19 cellular contexts compared by ENCODE assay signal in genomic region chr12:105322070-105322469, GRCh38. TPM values are rescaled to one million over a fixed set of nuclear protein-coding genes. Genes with fewer than 3 reads are reported as not detected.
DNase-seq lines count a peak whose midpoint lies in the region; ATAC-seq and TF ChIP-seq lines count a peak whose summit lies in the region.
"Had no signal": no experiment of that assay in that cellular context is flagged by ENCODE, and none has a peak within 500 bp of the region (broad histone marks: within the 10 kb centered on the region; RNA-seq: fewer than 3 reads in every experiment).

No MANE protein-coding gene starts in this region.

- H3F3A ChIP-seq in DOHH2 (ENCODE audit: control insufficient read depth, insufficient read depth) = peaks cover 6% of the 10 kb centered on the region

- H3K36me3 ChIP-seq in DOHH2 (ENCODE audit: control insufficient read depth, low read length) (no peaks in the 10 kb centered on the region), gastrocnemius medialis (no peaks in the 10 kb centered on the region)
- H3K36me3 ChIP-seq: thyroid gland had no signal

- TF ChIP-seq CTCF in DOHH2 (IDR thresholded peaks at IDR 0.05; ENCODE audit: low read depth, low read length, poor library complexity, severe bottlenecking) (no peak), fibroblast of mammary gland (conservative IDR thresholded peaks at IDR 0.05; ENCODE audit: control insufficient read depth, insufficient read depth, low read depth, low read length) (no peak), gastrocnemius medialis (IDR thresholded peaks at IDR 0.05 in 4 of 5, conservative IDR thresholded peaks at IDR 0.05 in 1 of 5) (no peak)

- no peaks in the 10 kb centered on the region for H3K9me2 ChIP-seq in DOHH2 (replicated peaks; ENCODE audit: control insufficient read depth, low read length)

- TF ChIP-seq POLR2A in gastrocnemius medialis (IDR thresholded peaks at IDR 0.05) = no peak

- H3K27ac ChIP-seq in DOHH2 (ENCODE audit: low read depth, low read length) (peak overlapping the region; percentile 41), gastrocnemius medialis (peak overlapping the region in 3 of 4 donors; percentile 35 to 61 (median 46))
- H3K27ac ChIP-seq: foreskin keratinocyte, KMS-11, thyroid gland had no signal

- H3K4me2 ChIP-seq in DOHH2 (ENCODE audit: low read length) = peak overlapping the region; percentile 60
- H3K4me2 ChIP-seq: KMS-11 had no signal

- no peaks in the 10 kb centered on the region for H4K20me1 ChIP-seq in DOHH2 (ENCODE audit: control insufficient read depth, insufficient read depth, low read depth, low read length)

- no peaks in the 10 kb centered on the region for H3K27me3 ChIP-seq in DOHH2 (ENCODE audit: control insufficient read depth, low read length)
- no peaks in the 10 kb centered on the region for H3K27me3 ChIP-seq in gastrocnemius medialis
- H3K27me3 ChIP-seq: foreskin keratinocyte, thyroid gland had no signal

- H3K4me1 ChIP-seq in DOHH2 (ENCODE audit: control insufficient read depth, low read length) (peaks cover 37% of the 10 kb centered on the region), gastrocnemius medialis (peaks cover 4 to 17% of the 10 kb centered on the region in 2 donors)
- H3K4me1 ChIP-seq: thyroid gland had no signal

- DNase-seq in M059J (ENCODE audit: low read depth) = peak; percentile 47
- peak; percentile 83 for DNase-seq in fibroblast of mammary gland (ENCODE audit: low read depth)
- DNase-seq in gastrocnemius medialis = peak; percentile 52 to 70
- DNase-seq in activated naive CD4-positive, alpha-beta T cell treated with Interleukin-2 at 50 U/mL for 16 hours = no peak
- DNase-seq in stimulated activated CD4-positive, alpha-beta T cell treated with anti-CD3 and anti-CD28 coated beads, Interleukin-4, amount 100 ng/mL, for 4 hours = no peak
- DNase-seq in cerebellum (ENCODE audit: low spot score) = no peak
- DNase-seq: activated CD4-positive, alpha-beta T cell treated with anti-CD3 and anti-CD28 coated beads, Interleukin-2, amount 10 ng/mL, durations not matched to agents 7 days and 5 days; activated CD8-positive, alpha-beta memory T cell treated with anti-CD3 and anti-CD28 coated beads, Interleukin-2, amount 50 U/mL, for 4 hours; endodermal cell; foreskin keratinocyte; H9; mesendoderm; NCI-H2171 treated with DMSO at 0.1 percent for 48 hours; thyroid gland had no signal

- no peaks in the 10 kb centered on the region for H3K79me2 ChIP-seq in DOHH2 (ENCODE audit: control insufficient read depth, low read length)

- intact Hi-C loops in gastrocnemius medialis (cut with DNase I; ENCODE audit: low total_unique reads) = loop anchor here (5.0 kb wide), 2 partner anchors 45 to 60 kb away; no protein-coding TSS in a partner anchor

- H3K9me3 ChIP-seq in DOHH2 (ENCODE audit: control insufficient read depth, insufficient read depth, low read length) (no peaks in the 10 kb centered on the region), gastrocnemius medialis (no peaks in the 10 kb centered on the region)
- H3K9me3 ChIP-seq: thyroid gland had no signal

- in situ Hi-C loops in gastrocnemius medialis (cut with MboI; ENCODE audit: low sequenced_read_pairs in 4 of 4) = no loop called here

- ATAC-seq in gastrocnemius medialis = peak; percentile 94 to 98
- ATAC-seq in GM19467 (IDR thresholded peaks at IDR 0.05; ENCODE audit: unreplicated experiment) = no peak
- ATAC-seq: foreskin keratinocyte; Panc1; stimulated activated effector memory CD8-positive, alpha-beta T cell treated with anti-CD3 and anti-CD28 coated beads, Interleukin-12 subunit alpha, Interleukin-12 subunit beta, amount 100 ng/mL, for 72 hours had no signal

- H3K4me3 ChIP-seq in DOHH2 (ENCODE audit: low read length) (peak overlapping the region; percentile 17), fibroblast of mammary gland (ENCODE audit: control insufficient read depth, low read depth, low read length) (no peak overlapping the region), gastrocnemius medialis (no peak overlapping the region)
- H3K4me3 ChIP-seq: thyroid gland had no signal

RNA-seq across cellular contexts. Expression of gene C12orf75, which starts 8.4 kb away (rescaled TPM):
- 555 and 669 TPM in 2 replicates for total RNA-seq in M059J (2014; rRNA removed; shearing (Covaris generic))
- total RNA-seq in gastrocnemius medialis = 10 to 100 TPM in 3 of 4 donors, 1 to 10 TPM in 1; 4.3 to 73.0 (median 17.3) TPM
- 33.7 TPM for total RNA-seq in cerebellum

Comparison
In these comparisons a context has a peak if more than half of its experiments do, and no peak if none do; other contexts are left out.
1. DNase-seq: peak in M059J (single experiment), fibroblast of mammary gland (single experiment) and gastrocnemius medialis (2 of 2); none in activated naive CD4-positive, alpha-beta T cell treated with Interleukin-2 at 50 U/mL for 16 hours (single experiment), stimulated activated CD4-positive, alpha-beta T cell treated with anti-CD3 and anti-CD28 coated beads, Interleukin-4, amount 100 ng/mL, for 4 hours (0 of 2) and cerebellum (single experiment).